ENCODE assay signal across 11 cellular contexts in the genomic region with DNA sequence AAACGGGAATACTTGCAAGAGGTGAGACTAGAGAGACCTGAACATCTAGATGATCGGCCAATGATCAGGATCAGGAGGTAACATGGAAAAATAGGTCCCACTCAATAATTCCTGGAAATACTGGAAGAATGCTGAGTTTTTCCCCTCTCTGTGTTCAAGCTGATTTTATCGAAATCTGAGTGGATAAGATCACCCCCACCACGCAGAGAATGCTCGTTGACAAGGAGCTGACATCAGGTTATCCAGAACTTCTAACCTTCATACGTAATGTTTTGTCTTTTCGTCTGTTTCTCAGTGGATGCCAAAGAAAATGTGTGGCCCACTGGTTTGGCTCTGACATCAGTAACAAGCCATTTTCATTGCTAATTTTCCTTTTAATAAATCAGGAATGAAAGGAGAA. TPM values are rescaled to one million over a fixed set of nuclear protein-coding genes. Genes with fewer than 3 reads are reported as not detected.
"Had no signal": no experiment of that assay in that cellular context is flagged by ENCODE, and none has a peak within 500 bp of the region (broad histone marks: within the 10 kb centered on the region; RNA-seq: fewer than 3 reads in every experiment).

No MANE protein-coding gene starts in this region.

- H3K27ac ChIP-seq: GM23248 had no signal

- H3K9ac ChIP-seq: GM23248 had no signal

- H3K9me3 ChIP-seq: HAP-1 had no signal

- FAIRE-seq: H1 had no signal

- H3K4me3 Mint-ChIP-seq: GM23338, H9, HFFc6 had no signal

- DNase-seq: GM23248, GOT3, H7, H9, HCEC 1CT, HFFc6 had no signal

- H3K4me1 ChIP-seq: HAP-1 had no signal

- ATAC-seq: GM23338, HCT116 had no signal

- H3K4me3 ChIP-seq: GM23248, GM23338, HAP-1 had no signal

- H3K9me3 Mint-ChIP-seq: GM23338, H9, HFFc6 had no signal

- H3K27ac Mint-ChIP-seq: GM23338, H9, HFFc6 had no signal

- H3K36me3 ChIP-seq: HAP-1 had no signal

- H3K4me2 ChIP-seq: GM23338 had no signal

- H2AFZ ChIP-seq: GM23248, GM23338 had no signal

RNA-seq across cellular contexts. Expression of a gene that starts 58.5 kb away (rescaled TPM):
- total RNA-seq: H4 had no signal
